ENCODE assay signal across 8 cellular contexts in genomic region chr2:149587220-149587949, GRCh38. TPM values are rescaled to one million over a fixed set of nuclear protein-coding genes. Genes with fewer than 3 reads are reported as not detected.
DNase-seq lines count a peak whose midpoint lies in the region; ATAC-seq, FAIRE-seq and TF ChIP-seq lines count a peak whose summit lies in the region.

TSS of gene MMADHC (minus strand) at chr2:149587775. CDS start at chr2:149587097, 678 bp downstream.

- no peaks in the 10 kb centered on the region for H3K9me3 ChIP-seq in SU-DHL-6 (ENCODE audit: insufficient read depth, low read length)
- H3K9me3 ChIP-seq in pancreas = no peaks in the 10 kb centered on the region
- no peaks in the 10 kb centered on the region for H3K9me3 ChIP-seq in tibial artery

- H3F3A ChIP-seq in SU-DHL-6 (ENCODE audit: insufficient read depth) = peaks cover 3% of the 10 kb centered on the region; the same call in 1 of the 2 replicates

- H3K36me3 ChIP-seq in SU-DHL-6 (ENCODE audit: low read length) (peaks cover 43% of the 10 kb centered on the region), pancreas (no peaks in the 10 kb centered on the region), tibial artery (peaks cover 0 to 9% (median 0%) of the 10 kb centered on the region in 3 donors)

- H2AFZ ChIP-seq in SU-DHL-6 (ENCODE audit: low read depth, low read length, severe bottlenecking) = peak within 1 kb of the TSS; percentile 97

- H3K27ac ChIP-seq in SU-DHL-6 (ENCODE audit: low read depth, low read length) (peak within 1 kb of the TSS; percentile 80), pancreas (peak within 1 kb of the TSS; percentile 96 to 99 (median 98)), tibial artery (peak within 1 kb of the TSS; percentile 93 to 98)

- peaks cover 18 to 40% (median 23%) of the 10 kb centered on the region in 3 donors for H3K4me1 ChIP-seq in pancreas
- peaks cover 0 to 47% (median 31%) of the 10 kb centered on the region in 4 donors for H3K4me1 ChIP-seq in tibial artery

- intact Hi-C loops in Right ventricle myocardium inferior (cut with DNase I) (no loop called here), pancreas (cut with DNase I) (no loop called here), tibial artery (cut with DNase I; ENCODE audit: low total_unique reads) (loop anchor here (5.0 kb wide), 1 partner anchor 900 kb away; the partner anchor contains the start of gene RND3)

- peaks cover 27% of the 10 kb centered on the region for H3K4me1 Mint-ChIP-seq in activated naive CD8-positive, alpha-beta T cell treated with anti-CD3 and anti-CD28 coated beads, Interleukin-2, amount 10 ng/mL, durations not matched to agents 7 days and 5 days

- TF ChIP-seq CTCF in SU-DHL-6 (IDR thresholded peaks at IDR 0.05; ENCODE audit: insufficient read depth, low read length, poor library complexity, severe bottlenecking) (no peak), pancreas (IDR thresholded peaks at IDR 0.05) (no peak), tibial artery (IDR thresholded peaks at IDR 0.05) (no peak)

- peak within 1 kb of the TSS; percentile 96 for H3K4me3 ChIP-seq in SU-DHL-6 (ENCODE audit: insufficient read depth, low read length, poor library complexity, severe bottlenecking)
- H3K4me3 ChIP-seq in pancreas = peak within 1 kb of the TSS; percentile 52 to 75 (median 66)
- H3K4me3 ChIP-seq in tibial artery = peak within 1 kb of the TSS; percentile 64 to 84

- H3K4me3 Mint-ChIP-seq in activated naive CD8-positive, alpha-beta T cell treated with anti-CD3 and anti-CD28 coated beads, Interleukin-2, amount 10 ng/mL, durations not matched to agents 7 days and 5 days = peak within 1 kb of the TSS; percentile 96

- TF ChIP-seq POLR2A in GM10847 (IDR thresholded peaks at IDR 0.05; ENCODE audit: extremely low read depth, insufficient read length) = peak; percentile 89

- peak within 1 kb of the TSS; percentile 100 for H3K27ac Mint-ChIP-seq in activated naive CD8-positive, alpha-beta T cell treated with anti-CD3 and anti-CD28 coated beads, Interleukin-2, amount 10 ng/mL, durations not matched to agents 7 days and 5 days

- DNase-seq in NCI-H128 (lab: John Stamatoyannopoulos, UW; ENCODE audit: unreplicated experiment) = peak; percentile 79
- DNase-seq in activated naive CD8-positive, alpha-beta T cell treated with anti-CD3 and anti-CD28 coated beads, Interleukin-2, amount 10 ng/mL, durations not matched to agents 7 days and 5 days = peak; percentile 90
- DNase-seq in Right ventricle myocardium inferior (ENCODE audit: missing footprints) = peak; percentile 97
- peak; percentile 95 to 99 (median 96) for DNase-seq in pancreas
- DNase-seq in tibial artery = peak; percentile 93 to 97

- H3K27me3 ChIP-seq in SU-DHL-6 (ENCODE audit: low read length) = no peaks in the 10 kb centered on the region
- no peaks in the 10 kb centered on the region for H3K27me3 ChIP-seq in pancreas
- no peaks in the 10 kb centered on the region for H3K27me3 ChIP-seq in tibial artery

- peaks cover 11% of the 10 kb centered on the region for H3K27me3 Mint-ChIP-seq in activated naive CD8-positive, alpha-beta T cell treated with anti-CD3 and anti-CD28 coated beads, Interleukin-2, amount 10 ng/mL, durations not matched to agents 7 days and 5 days

- H3K9me3 Mint-ChIP-seq in activated naive CD8-positive, alpha-beta T cell treated with anti-CD3 and anti-CD28 coated beads, Interleukin-2, amount 10 ng/mL, durations not matched to agents 7 days and 5 days = no peaks in the 10 kb centered on the region

- no peaks in the 10 kb centered on the region for H3K9me2 ChIP-seq in SU-DHL-6 (replicated peaks; ENCODE audit: insufficient read depth, low read length)

- ATAC-seq in HG02678 (IDR thresholded peaks at IDR 0.05; ENCODE audit: unreplicated experiment) (peak; percentile 98), Right ventricle myocardium inferior (peak; percentile 99), pancreas (peak; percentile 97 to 99 (median 98))
- peak; percentile 99 for ATAC-seq in activated naive CD8-positive, alpha-beta T cell treated with anti-CD3 and anti-CD28 coated beads, Interleukin-2, amount 10 ng/mL, durations not matched to agents 7 days and 5 days (ENCODE audit: low read depth)

- 0% methylated on average over 45 of the region's 45 CpGs for WGBS in pancreas, 2 donors

- H3K36me3 Mint-ChIP-seq in activated naive CD8-positive, alpha-beta T cell treated with anti-CD3 and anti-CD28 coated beads, Interleukin-2, amount 10 ng/mL, durations not matched to agents 7 days and 5 days = peaks cover 18% of the 10 kb centered on the region

- peak within 1 kb of the TSS; percentile 94 for H3K9ac ChIP-seq in SU-DHL-6 (ENCODE audit: low read length)

- peak; percentile 34 for FAIRE-seq in pancreas (lab: Jason Lieb, UNC)

- H3K4me2 ChIP-seq in SU-DHL-6 (ENCODE audit: low read depth, low read length, poor library complexity, severe bottlenecking) = peak within 1 kb of the TSS; percentile 99

- H3K79me2 ChIP-seq in SU-DHL-6 (ENCODE audit: insufficient read depth, low read length) = peaks cover 51% of the 10 kb centered on the region

- H4K20me1 ChIP-seq in SU-DHL-6 (ENCODE audit: low read depth, low read length) = peaks cover 13% of the 10 kb centered on the region; the same call in 1 of the 2 replicates

- POLR2A ChIA-PET in activated naive CD8-positive, alpha-beta T cell treated with anti-CD3 and anti-CD28 coated beads, Interleukin-2, amount 10 ng/mL, durations not matched to agents 7 days and 5 days (lab: Charles Lee) = interaction anchor here (0.9 to 1.2 kb wide), 3 partner anchors 1674 to 1702 kb away, joined by 3 to 6 read pairs (median 3); partner anchors contain the start of gene NMI

RNA-seq across cellular contexts. Expression of gene MMADHC, which starts in this region (rescaled TPM):
- total RNA-seq in activated naive CD8-positive, alpha-beta T cell treated with anti-CD3 and anti-CD28 coated beads, Interleukin-2, amount 10 ng/mL, durations not matched to agents 7 days and 5 days = 10 to 100 TPM; 75.8 to 82.2 TPM
- total RNA-seq in Right ventricle myocardium inferior (110 TPM), pancreas (10 to 100 TPM; 44.5 to 68.0 (median 57.6) TPM)
- 10 to 100 TPM; 20.1 to 49.1 TPM for polyA plus RNA-seq in pancreas

Comparison
In these comparisons a context has a peak if more than half of its experiments do, and no peak if none do; other contexts are left out.
1. Peak in every context shown above with its lines: DNase-seq, ATAC-seq, H3K4me3 ChIP-seq and H3K27ac ChIP-seq.